In genomic region chr12:120468846-120469449, GRCh38 we compare ENCODE assay signal across 8 cellular contexts. TPM values are rescaled to one million over a fixed set of nuclear protein-coding genes. Genes with fewer than 3 reads are reported as not detected.
DNase-seq lines count a peak whose midpoint lies in the region; ATAC-seq, FAIRE-seq and TF ChIP-seq lines count a peak whose summit lies in the region.

No MANE protein-coding gene starts in this region.

- no CpG with 5 or more reads among the region's 57 CpGs for WGBS in suprapubic skin

- H3K27me3 ChIP-seq in BLaER1 (no peaks in the 10 kb centered on the region), endocrine pancreas (ENCODE audit: control insufficient read depth, insufficient read depth, low read length) (no peaks in the 10 kb centered on the region), suprapubic skin (no peaks in the 10 kb centered on the region)

- peak; percentile 20 for ATAC-seq in HG03439 (IDR thresholded peaks at IDR 0.05; ENCODE audit: unreplicated experiment)

- no peak for TF ChIP-seq CTCF in suprapubic skin (IDR thresholded peaks at IDR 0.05)

- DNase-seq in GM19238 (ENCODE audit: insufficient read length, low spot score) (peak; percentile 53), mucosa of gallbladder (ENCODE audit: low spot score) (peak; percentile 15), suprapubic skin (ENCODE audit: low spot score in 2 of 2) (peak in 1 of 2 donors; percentile 68), GM12892 (ENCODE audit: insufficient read length) (no peak)
- DNase-seq in activated CD4-positive, alpha-beta T cell treated with anti-CD3 and anti-CD28 coated beads for 4 hours, result peak; percentile 59 to 68

- peaks cover 39% of the 10 kb centered on the region for H3K36me3 ChIP-seq in BLaER1
- H3K36me3 ChIP-seq in endocrine pancreas (ENCODE audit: control insufficient read depth, insufficient read depth, low read length), result peaks cover 6% of the 10 kb centered on the region
- H3K36me3 ChIP-seq in suprapubic skin, result peaks cover 20% of the 10 kb centered on the region

- H3K4me3 ChIP-seq in BLaER1 (peak overlapping the region; percentile 96), endocrine pancreas (ENCODE audit: control insufficient read depth, insufficient read depth, low read length) (peak overlapping the region; percentile 54), suprapubic skin (peak overlapping the region; percentile 70)

- no peak for FAIRE-seq in GM12892 (lab: Jason Lieb, UNC)

- H3K4me2 ChIP-seq in BLaER1, result peak overlapping the region; percentile 92

- TF ChIP-seq POLR2A in suprapubic skin (IDR thresholded peaks at IDR 0.05) (no peak), GM12892 (IDR thresholded peaks at IDR 0.05; ENCODE audit: low read depth, low read length) (no peak)

- H3K4me1 ChIP-seq in BLaER1 (peaks cover 46% of the 10 kb centered on the region), endocrine pancreas (ENCODE audit: control insufficient read depth, insufficient read depth, low read length) (no peaks in the 10 kb centered on the region), suprapubic skin (peaks cover 50% of the 10 kb centered on the region)

- H3K9ac ChIP-seq in BLaER1 (peak overlapping the region; percentile 96), endocrine pancreas (ENCODE audit: control insufficient read depth, insufficient read depth, low read length) (peak overlapping the region; percentile 93)

- no peaks in the 10 kb centered on the region for H3K9me3 ChIP-seq in BLaER1
- no peaks in the 10 kb centered on the region for H3K9me3 ChIP-seq in endocrine pancreas (ENCODE audit: control insufficient read depth, low read length)
- no peaks in the 10 kb centered on the region for H3K9me3 ChIP-seq in suprapubic skin

- TF ChIP-seq EP300 in suprapubic skin (IDR thresholded peaks at IDR 0.05), result no peak

- peak overlapping the region; percentile 97 for H3K27ac ChIP-seq in BLaER1
- peak overlapping the region; percentile 96 for H3K27ac ChIP-seq in suprapubic skin

- H4K20me1 ChIP-seq in BLaER1, result peaks cover 51% of the 10 kb centered on the region

RNA-seq across cellular contexts. Expression of gene SRSF9, which starts 0.6 kb away (rescaled TPM):
- total RNA-seq in mucosa of gallbladder (134 TPM), suprapubic skin (10 to 100 TPM; 51.5 to 98.5 (median 73.0) TPM)
- polyA plus RNA-seq in GM12892 (2012; ENCODE audit: missing spikeins), result 167 TPM

RNA-seq across cellular contexts. Expression of gene GATC, which starts 22.7 kb away (rescaled TPM):
- total RNA-seq in mucosa of gallbladder, result 30.2 TPM
- total RNA-seq in suprapubic skin, result 10 to 100 TPM; 17.5 to 27.8 (median 21.0) TPM
- polyA plus RNA-seq in GM12892 (2012; ENCODE audit: missing spikeins), result 14.5 TPM

RNA-seq across cellular contexts. Expression of gene TRIAP1, which starts 22.8 kb away (rescaled TPM):
- total RNA-seq in mucosa of gallbladder (16.1 TPM), suprapubic skin (10 to 100 TPM in 3 of 4 donors, 1 to 10 TPM in 1; 9.7 to 22.9 (median 17.4) TPM)
- 88.5 TPM for polyA plus RNA-seq in GM12892 (2012; ENCODE audit: missing spikeins)

RNA-seq across cellular contexts. Expression of gene DYNLL1, which starts 27.0 kb away (rescaled TPM):
- 393 TPM for total RNA-seq in mucosa of gallbladder
- total RNA-seq in suprapubic skin, result 100 to 1,000 TPM; 167 to 493 (median 469) TPM
- 272 TPM for polyA plus RNA-seq in GM12892 (2012; ENCODE audit: missing spikeins)

RNA-seq across cellular contexts. Expression of gene COX6A1, which starts 31.0 kb away (rescaled TPM):
- total RNA-seq in mucosa of gallbladder (375 TPM), suprapubic skin (1,000 to 10,000 TPM in 1 of 4 donors, 100 to 1,000 TPM in 3; 569 to 1,135 (median 836) TPM)
- 447 TPM for polyA plus RNA-seq in GM12892 (2012; ENCODE audit: missing spikeins)
